1 cellular context compared by ENCODE assay signal in genomic region chr5:10563940-10564837, GRCh38.
A peak's percentile ranks its signal among the peaks of the same experiment; 100 is the strongest.
TF ChIP-seq lines count a peak whose summit lies in the region.

Gene ANKRD33B (plus strand): TSS chr5:10564070. CDS start chr5:10564468, 398 bp downstream.

TF ChIP-seq in HEK293, 187 proteins besides CTCF, POLR2A, EP300 and RAD21 (continued from another document and continues in another):
- TF ChIP-seq ZBTB11 (tag by site-specific recombination; conservative IDR thresholded peaks at IDR 0.05; ENCODE audit: low read depth): no peak
- no peak for TF ChIP-seq ZNF645 (tag by site-specific recombination; IDR thresholded peaks at IDR 0.05)
- TF ChIP-seq PRDM4 (tag by site-specific recombination; IDR thresholded peaks at IDR 0.05): no peak
- peak; percentile 30; the same call in 1 of the 2 replicates for TF ChIP-seq HIC1 (tag by site-specific recombination; IDR thresholded peaks at IDR 0.05)
- TF ChIP-seq ZNF24 (tag by site-specific recombination; IDR thresholded peaks at IDR 0.05): no peak
- no peak for TF ChIP-seq ZNF529 (tag by site-specific recombination; IDR thresholded peaks at IDR 0.05; ENCODE audit: insufficient replicate concordance)
- no peak for TF ChIP-seq ZNF747 (tag by site-specific recombination; IDR thresholded peaks at IDR 0.05)
- no peak for TF ChIP-seq ZNF133 (tag by site-specific recombination; IDR thresholded peaks at IDR 0.05)
- TF ChIP-seq ZNF114 (tag by site-specific recombination; IDR thresholded peaks at IDR 0.05): no peak
- no peak for TF ChIP-seq ZNF776 (tag by site-specific recombination; IDR thresholded peaks at IDR 0.05; ENCODE audit: borderline replicate concordance)
- TF ChIP-seq GLI2 (tag by site-specific recombination; IDR thresholded peaks at IDR 0.05; ENCODE audit: borderline replicate concordance, low read depth): no peak
- TF ChIP-seq ZNF239 (tag by site-specific recombination; IDR thresholded peaks at IDR 0.05): no peak
- no peak for TF ChIP-seq BCL11B (tag by site-specific recombination; IDR thresholded peaks at IDR 0.05; ENCODE audit: low read depth)
- peak; percentile 61; the same call in 1 of the 2 replicates for TF ChIP-seq ZNF184 (tag by site-specific recombination; IDR thresholded peaks at IDR 0.05)
- TF ChIP-seq ZNF473 (tag by site-specific recombination; IDR thresholded peaks at IDR 0.05): no peak
- no peak for TF ChIP-seq ZNF175 (tag by site-specific recombination; IDR thresholded peaks at IDR 0.05)
- no peak for TF ChIP-seq ZNF354C (tag by site-specific recombination; IDR thresholded peaks at IDR 0.05; ENCODE audit: borderline replicate concordance, low read depth)
- no peak for TF ChIP-seq ZFP37 (tag by site-specific recombination; IDR thresholded peaks at IDR 0.05)
- no peak for TF ChIP-seq ZNF626 (tag by site-specific recombination; IDR thresholded peaks at IDR 0.05)
- TF ChIP-seq ZNF146 (tag by site-specific recombination; IDR thresholded peaks at IDR 0.05): no peak
- TF ChIP-seq ZNF677 (tag by site-specific recombination; IDR thresholded peaks at IDR 0.05): no peak
- no peak for TF ChIP-seq ZNF140 (tag by site-specific recombination; IDR thresholded peaks at IDR 0.05)
- peak; percentile 73; the same call in 1 of the 2 replicates for TF ChIP-seq ZNF561 (tag by site-specific recombination; IDR thresholded peaks at IDR 0.05; ENCODE audit: borderline replicate concordance)
- TF ChIP-seq ZBTB10 (tag by site-specific recombination; IDR thresholded peaks at IDR 0.05): no peak
- TF ChIP-seq YY1 (tag by site-specific recombination; IDR thresholded peaks at IDR 0.05): no peak; the same call in 1 of the 2 replicates
- TF ChIP-seq ZFP3 (tag by site-specific recombination; IDR thresholded peaks at IDR 0.05; ENCODE audit: low read depth): no peak
- TF ChIP-seq BCL6B (tag by site-specific recombination; IDR thresholded peaks at IDR 0.05): no peak
- no peak for TF ChIP-seq ZNF571 (tag by site-specific recombination; IDR thresholded peaks at IDR 0.05)
- TF ChIP-seq SCRT2 (tag by site-specific recombination; IDR thresholded peaks at IDR 0.05): no peak
- TF ChIP-seq PBX3 (CRISPR knock-in tag; IDR thresholded peaks at IDR 0.05): no peak; the same call in 1 of the 2 replicates
- no peak for TF ChIP-seq ZNF488 (tag by site-specific recombination; IDR thresholded peaks at IDR 0.05)
- TF ChIP-seq SCRT1 (tag by site-specific recombination; IDR thresholded peaks at IDR 0.05; ENCODE audit: borderline replicate concordance): no peak
- no peak for TF ChIP-seq ZNF23 (tag by site-specific recombination; IDR thresholded peaks at IDR 0.05; ENCODE audit: borderline replicate concordance)
- no peak for TF ChIP-seq ZNF560 (tag by site-specific recombination; IDR thresholded peaks at IDR 0.05; ENCODE audit: borderline replicate concordance)
- TF ChIP-seq HOXD13 (CRISPR knock-in tag; IDR thresholded peaks at IDR 0.05; ENCODE audit: borderline replicate concordance): no peak
- TF ChIP-seq ZNF324 (tag by site-specific recombination; IDR thresholded peaks at IDR 0.05): no peak
- TF ChIP-seq ZNF558 (tag by site-specific recombination; IDR thresholded peaks at IDR 0.05): no peak
- no peak for TF ChIP-seq SALL2 (tag by site-specific recombination; IDR thresholded peaks at IDR 0.05; ENCODE audit: borderline replicate concordance)
- no peak for TF ChIP-seq OSR2 (tag by site-specific recombination; IDR thresholded peaks at IDR 0.05)
- no peak for TF ChIP-seq GFI1B (tag by site-specific recombination; IDR thresholded peaks at IDR 0.05)
- TF ChIP-seq ZNF223 (tag by site-specific recombination; IDR thresholded peaks at IDR 0.05): no peak
- TF ChIP-seq ZXDB (tag by site-specific recombination; IDR thresholded peaks at IDR 0.05): peak; percentile 8; the same call in 1 of the 2 replicates
- TF ChIP-seq TCF7L2 (IDR thresholded peaks at IDR 0.05; ENCODE audit: borderline replicate concordance, low read depth, low read length): no peak
- TF ChIP-seq ZSCAN30 (tag by site-specific recombination; IDR thresholded peaks at IDR 0.05): peak; percentile 58; the same call in 1 of the 2 replicates
- no peak for TF ChIP-seq ZNF292 (tag by site-specific recombination; IDR thresholded peaks at IDR 0.05; ENCODE audit: borderline replicate concordance, low read depth)
- TF ChIP-seq ZIC2 (tag by site-specific recombination; IDR thresholded peaks at IDR 0.05): peak; percentile 13; the same call in 1 of the 2 replicates
- TF ChIP-seq GLIS1 (tag by site-specific recombination; IDR thresholded peaks at IDR 0.05): no peak
- peak; percentile 21; the same call in 1 of the 2 replicates for TF ChIP-seq KLF17 (tag by site-specific recombination; IDR thresholded peaks at IDR 0.05)
- TF ChIP-seq ATF2 (tag by site-specific recombination; IDR thresholded peaks at IDR 0.05; ENCODE audit: low read depth): no peak
